Comparison of ENCODE assay signal across 8 cellular contexts in genomic region chr12:131222271-131223139, GRCh38.
DNase-seq lines count a peak whose midpoint lies in the region; ATAC-seq lines count a peak whose summit lies in the region.

No MANE protein-coding gene starts in this region.

- DNase-seq in CD1c-positive myeloid dendritic cell (ENCODE audit: extremely low spot score), result peak; percentile 1
- DNase-seq in ecto neural progenitor cell (ENCODE audit: low spot score), result peak; percentile 90
- no peak for DNase-seq in occipital lobe (lab: John Stamatoyannopoulos, UW)
- no peak for DNase-seq in SHP77 (lab: John Stamatoyannopoulos, UW)
- no peak for DNase-seq in COLO668 (lab: John Stamatoyannopoulos, UW; ENCODE audit: unreplicated experiment)

- ATAC-seq in GM19043 (IDR thresholded peaks at IDR 0.05; ENCODE audit: low read depth, unreplicated experiment) (peak; percentile 50), HG03196 (IDR thresholded peaks at IDR 0.05; ENCODE audit: unreplicated experiment) (peak; percentile 62), GM19455 (IDR thresholded peaks at IDR 0.05; ENCODE audit: unreplicated experiment) (no peak)

Comparison
In these comparisons a context has a peak if more than half of its experiments do, and no peak if none do; other contexts are left out.
1. DNase-seq: peak in CD1c-positive myeloid dendritic cell (single experiment) and ecto neural progenitor cell (single experiment); none in occipital lobe (single experiment), SHP77 (0 of 2) and COLO668 (single experiment).